Comparison of ENCODE assay signal across 18 cellular contexts in the genomic region with DNA sequence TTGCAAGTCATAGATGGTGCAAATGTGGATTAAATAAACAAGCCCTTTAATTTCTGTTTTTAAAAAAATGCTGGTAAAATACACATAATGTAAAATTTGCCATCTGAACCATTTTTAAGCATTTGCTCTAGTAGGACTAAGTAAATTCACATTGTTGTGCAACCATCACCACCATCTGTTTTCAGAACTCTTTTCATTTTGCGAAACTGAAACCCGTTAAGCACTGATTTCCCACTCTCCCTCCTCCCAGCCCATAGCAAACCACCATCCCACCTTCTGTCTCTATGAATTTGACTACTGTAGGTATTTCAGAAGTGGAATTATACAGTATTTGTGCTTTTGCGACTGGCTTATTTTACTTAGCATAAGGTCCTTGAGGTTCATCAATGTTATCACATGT.
"Had no signal": no experiment of that assay in that cellular context is flagged by ENCODE, and none has a peak within 500 bp of the region (broad histone marks: within the 10 kb centered on the region; RNA-seq: fewer than 3 reads in every experiment).

No MANE protein-coding gene starts in this region.

- H3K9me3 ChIP-seq: prostate gland, suprapubic skin, thyroid gland had no signal

- H3K36me3 ChIP-seq: heart left ventricle, prostate gland, suprapubic skin, thyroid gland had no signal

- DNase-seq: effector CD8-positive, alpha-beta T cell; heart left ventricle; kidney glomerular epithelial cell; mesendoderm; naive thymus-derived CD4-positive, alpha-beta T cell; nephron progenitor cell; stimulated activated CD4-positive, alpha-beta T cell treated with anti-CD3 and anti-CD28 coated beads, Interleukin-12 subunit alpha, Interleukin-12 subunit beta, amount 100 ng/mL, for 4 hours; stimulated activated naive CD4-positive, alpha-beta T cell treated with Interleukin-2 at 50 U/mL for 16 hours; thyroid gland had no signal

- H3K27me3 ChIP-seq: heart left ventricle, suprapubic skin, thyroid gland had no signal

- H3K4me3 ChIP-seq: coronary artery, heart left ventricle, prostate gland, skin epidermis, suprapubic skin, thyroid gland had no signal

- FAIRE-seq: frontal cortex, islet of Langerhans, urothelium cell line had no signal

- H3K4me1 ChIP-seq: heart left ventricle, parathyroid adenoma, prostate gland, suprapubic skin, thyroid gland had no signal

- ATAC-seq: heart left ventricle; naive thymus-derived CD4-positive, alpha-beta T cell; sciatic nerve had no signal

- H3K9ac ChIP-seq: parathyroid adenoma had no signal

- H3K79me2 ChIP-seq: parathyroid adenoma had no signal

- H2AFZ ChIP-seq: parathyroid adenoma had no signal

- H3K27ac ChIP-seq: coronary artery, heart left ventricle, parathyroid adenoma, prostate gland, skin epidermis, suprapubic skin, thyroid gland had no signal
